In genomic region chr11:65448074-65448417, GRCh38 we compare ENCODE assay signal across 1 cellular context.
TF ChIP-seq lines count a peak whose summit lies in the region.

No MANE protein-coding gene starts in this region.

TF ChIP-seq in IMR-90, 13 proteins besides CTCF, POLR2A, EP300 and RAD21 (continued from another document):
- TF ChIP-seq MAZ (IDR thresholded peaks at IDR 0.05; ENCODE audit: borderline replicate concordance, low read depth, low read length), result no peak
- TF ChIP-seq MAFK (IDR thresholded peaks at IDR 0.05; ENCODE audit: low read depth, low read length), result no peak
- no peak for TF ChIP-seq CHD1 (IDR thresholded peaks at IDR 0.05; ENCODE audit: low read depth, low read length)
- no peak for TF ChIP-seq MXI1 (IDR thresholded peaks at IDR 0.05; ENCODE audit: borderline replicate concordance, low read depth, low read length)
- TF ChIP-seq RCOR1 (IDR thresholded peaks at IDR 0.05; ENCODE audit: insufficient replicate concordance, low read length), result no peak
- TF ChIP-seq NFE2L2 (IDR thresholded peaks at IDR 0.05; ENCODE audit: low read depth, low read length), result no peak
- TF ChIP-seq USF2 (IDR thresholded peaks at IDR 0.05; ENCODE audit: low read depth, low read length), result no peak
